Comparison of ENCODE assay signal across 15 cellular contexts in the genomic region with DNA sequence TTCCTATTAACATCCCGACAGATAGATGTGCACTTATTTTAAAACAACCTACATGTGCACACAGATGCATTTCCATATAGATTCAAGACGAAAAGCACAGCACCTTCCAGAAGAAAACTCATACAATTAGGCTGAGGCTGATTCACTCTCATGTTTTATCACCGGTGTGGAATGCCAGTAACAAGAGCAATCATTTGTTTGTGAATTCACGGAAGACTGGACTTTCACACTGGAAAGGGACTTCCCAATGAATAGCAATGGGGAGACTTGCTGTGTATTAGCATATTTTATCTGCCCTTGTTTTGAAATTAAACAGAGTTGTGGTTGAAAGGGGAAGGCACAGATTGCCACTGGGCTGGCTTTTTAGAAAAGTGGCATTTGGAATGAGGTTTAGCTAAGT.
DNase-seq lines count a peak whose midpoint lies in the region; ATAC-seq and TF ChIP-seq lines count a peak whose summit lies in the region.
"Had no signal": no experiment of that assay in that cellular context is flagged by ENCODE, and none has a peak within 500 bp of the region (broad histone marks: within the 10 kb centered on the region; RNA-seq: fewer than 3 reads in every experiment).

No MANE protein-coding gene starts in this region.

- intact Hi-C loops in Right ventricle myocardium inferior (cut with DNase I), result no loop called here

- ATAC-seq in Right ventricle myocardium inferior, result no peak
- ATAC-seq: T-helper 17 cell had no signal

- DNase-seq in HCEC 1CT, result peak; percentile 84
- peak; percentile 95 for DNase-seq in astrocyte of the hippocampus (ENCODE audit: low read depth, low spot score)
- peak; percentile 94 for DNase-seq in kidney tubule cell (ENCODE audit: low spot score)
- no peak for DNase-seq in suprapubic skin (ENCODE audit: low spot score in 2 of 2)
- no peak for DNase-seq in NCI-H2171 treated with DMSO at 0.1 percent for 48 hours (lab: John Stamatoyannopoulos, UW)
- no peak for DNase-seq in Right ventricle myocardium inferior (ENCODE audit: missing footprints)
- DNase-seq in amygdala (lab: John Stamatoyannopoulos, UW), result no peak
- no peak for DNase-seq in glutamatergic neuron
- DNase-seq: activated CD4-positive, alpha-beta memory T cell treated with anti-CD3 and anti-CD28 coated beads for 36 hours; DMS 273 treated with DMSO at 0.1 percent for 48 hours; kidney; NCI-H146; T-helper 17 cell; tibial artery had no signal

- peak overlapping the region; percentile 35 for H3K27ac ChIP-seq in suprapubic skin

- TF ChIP-seq POLR2A in suprapubic skin (IDR thresholded peaks at IDR 0.05), result no peak

- no peak for TF ChIP-seq CTCF in suprapubic skin (IDR thresholded peaks at IDR 0.05)
- no peak for TF ChIP-seq CTCF in glutamatergic neuron (IDR thresholded peaks at IDR 0.05; ENCODE audit: partially characterized antibody, unreplicated experiment)

- H3K4me1 ChIP-seq in suprapubic skin, result peaks cover 27% of the 10 kb centered on the region

- no peak overlapping the region for H3K4me3 Mint-ChIP-seq in glutamatergic neuron (ENCODE audit: unreplicated experiment)
- H3K4me3 Mint-ChIP-seq: activated CD4-positive, alpha-beta memory T cell treated with anti-CD3 and anti-CD28 coated beads for 36 hours; T-helper 17 cell had no signal

- peaks cover 7% of the 10 kb centered on the region for H3K27me3 ChIP-seq in suprapubic skin
- H3K27me3 ChIP-seq: tibial artery had no signal

- H3K27me3 Mint-ChIP-seq in glutamatergic neuron (ENCODE audit: unreplicated experiment), result no peaks in the 10 kb centered on the region
- H3K27me3 Mint-ChIP-seq: T-helper 17 cell had no signal

- no peak overlapping the region for H3K4me3 ChIP-seq in suprapubic skin
- H3K4me3 ChIP-seq: tibial artery had no signal

- no peaks in the 10 kb centered on the region for H3K36me3 ChIP-seq in suprapubic skin
- H3K36me3 ChIP-seq: tibial artery had no signal

- WGBS in suprapubic skin, result 47% methylated on average over 4 of the region's 4 CpGs

- H3K9me3 Mint-ChIP-seq in glutamatergic neuron (ENCODE audit: unreplicated experiment), result no peaks in the 10 kb centered on the region
- H3K9me3 Mint-ChIP-seq: activated CD4-positive, alpha-beta memory T cell treated with anti-CD3 and anti-CD28 coated beads for 36 hours had no signal

- no peak for TF ChIP-seq EP300 in suprapubic skin (IDR thresholded peaks at IDR 0.05)

- H3K4me1 Mint-ChIP-seq in glutamatergic neuron (ENCODE audit: low read depth, unreplicated experiment), result peaks cover 3% of the 10 kb centered on the region
- H3K4me1 Mint-ChIP-seq: T-helper 17 cell had no signal

- no peak overlapping the region for H3K27ac Mint-ChIP-seq in glutamatergic neuron (ENCODE audit: unreplicated experiment)
- H3K27ac Mint-ChIP-seq: activated CD4-positive, alpha-beta memory T cell treated with anti-CD3 and anti-CD28 coated beads for 36 hours; progenitor cell of endocrine pancreas; T-helper 17 cell had no signal

- peaks cover 10% of the 10 kb centered on the region for H3K36me3 Mint-ChIP-seq in glutamatergic neuron (ENCODE audit: unreplicated experiment)
- H3K36me3 Mint-ChIP-seq: activated CD4-positive, alpha-beta memory T cell treated with anti-CD3 and anti-CD28 coated beads for 36 hours had no signal

- no peaks in the 10 kb centered on the region for H3K9me3 ChIP-seq in suprapubic skin
- H3K9me3 ChIP-seq: tibial artery had no signal

Comparison
In these comparisons a context has a peak if more than half of its experiments do, and no peak if none do; other contexts are left out.
1. DNase-seq: peak in HCEC 1CT (single experiment), astrocyte of the hippocampus (single experiment) and kidney tubule cell (single experiment); none in suprapubic skin (0 of 2), NCI-H2171 treated with DMSO at 0.1 percent for 48 hours (single experiment), Right ventricle myocardium inferior (single experiment), amygdala (0 of 56) and glutamatergic neuron (single experiment).